Comparison of ENCODE assay signal across 30 cellular contexts in genomic region chr3:15656342-15656741, GRCh38.
"Had no signal": no experiment of that assay in that cellular context is flagged by ENCODE, and none has a peak within 500 bp of the region (broad histone marks: within the 10 kb centered on the region; RNA-seq: fewer than 3 reads in every experiment).

No MANE protein-coding gene starts in this region.

- H3K4me3 ChIP-seq: coronary artery, dorsolateral prefrontal cortex, gastrocnemius medialis, psoas muscle, tibial nerve had no signal

- DNase-seq: activated CD4-positive, alpha-beta T cell treated with anti-CD3 and anti-CD28 coated beads for 1 hour; activated CD4-positive, alpha-beta T cell treated with anti-CD3 and anti-CD28 coated beads, Interleukin-2, amount 10 ng/mL, durations not matched to agents 7 days and 5 days; activated CD8-positive, alpha-beta T cell treated with anti-CD3 and anti-CD28 coated beads for 36 hours; activated gamma-delta T cell treated with Interleukin-2 at 50 U/mL for 16 hours; activated naive CD4-positive, alpha-beta T cell treated with anti-CD3 and anti-CD28 coated beads, Interleukin-2, amount 50 U/mL, for 16 hours; activated T-cell treated with anti-CD3 and anti-CD28 coated beads, Interleukin-2, amount 50 U/mL, for 4 hours; dorsolateral prefrontal cortex; effector memory CD4-positive, alpha-beta T cell; erythroblast; gastrocnemius medialis; hippocampal formation; left cardiac atrium; left ventricle myocardium superior; mammary epithelial cell; naive B cell; occipital lobe; psoas muscle; stimulated activated CD4-positive, alpha-beta T cell treated with anti-CD3 and anti-CD28 coated beads, Interleukin-15, amount 100 ng/mL, for 24 hours; stimulated activated CD4-positive, alpha-beta T cell treated with anti-CD3 and anti-CD28 coated beads, Interleukin-2, amount 100 ng/mL, for 24 hours; stimulated activated naive CD4-positive, alpha-beta T cell; T-helper 2 cell had no signal

- H3K4me1 ChIP-seq: gastrocnemius medialis, parathyroid adenoma, psoas muscle had no signal

- H3K36me3 ChIP-seq: gastrocnemius medialis, tibial nerve had no signal

- ATAC-seq: activated CD8-positive, alpha-beta T cell treated with anti-CD3 and anti-CD28 coated beads for 36 hours; activated T-cell treated with anti-CD3 and anti-CD28 coated beads, Interleukin-2, amount 50 U/mL, for 4 hours; activated T-helper 17 cell treated with anti-CD3 and anti-CD28 coated beads, Interleukin-2, amount 50 U/mL, for 72 hours; gastrocnemius medialis; left cardiac atrium; left ventricle myocardium superior; WTC11 had no signal

- H3K9ac ChIP-seq: parathyroid adenoma had no signal

- H3K27ac ChIP-seq: coronary artery, gastrocnemius medialis, parathyroid adenoma, psoas muscle had no signal

- H3K27me3 ChIP-seq: dorsolateral prefrontal cortex, gastrocnemius medialis, tibial nerve had no signal

- H3K9me3 ChIP-seq: gastrocnemius medialis had no signal

- H3K27ac Mint-ChIP-seq: activated CD4-positive, alpha-beta T cell treated with anti-CD3 and anti-CD28 coated beads, Interleukin-2, amount 10 ng/mL, durations not matched to agents 7 days and 5 days; activated CD8-positive, alpha-beta T cell treated with anti-CD3 and anti-CD28 coated beads for 36 hours; activated T-helper 17 cell treated with anti-CD3 and anti-CD28 coated beads, Interleukin-2, amount 50 U/mL, for 72 hours; mesothelial cell of epicardium; naive B cell; WTC11 had no signal

- H3K4me3 Mint-ChIP-seq: activated CD4-positive, alpha-beta T cell treated with anti-CD3 and anti-CD28 coated beads, Interleukin-2, amount 10 ng/mL, durations not matched to agents 7 days and 5 days; activated CD8-positive, alpha-beta T cell treated with anti-CD3 and anti-CD28 coated beads for 36 hours; activated T-cell treated with anti-CD3 and anti-CD28 coated beads, Interleukin-2, amount 50 U/mL, for 4 hours; activated T-helper 17 cell treated with anti-CD3 and anti-CD28 coated beads, Interleukin-2, amount 50 U/mL, for 72 hours; mesothelial cell of epicardium; neural crest cell; WTC11 had no signal

- H2AFZ ChIP-seq: parathyroid adenoma had no signal

- H3K79me2 ChIP-seq: parathyroid adenoma had no signal

- FAIRE-seq: keratinocyte, urothelium cell line had no signal
